ENCODE assay signal across 1 cellular context in genomic region chr10:70343712-70344111, GRCh38.
TF ChIP-seq lines count a peak whose summit lies in the region.

No MANE protein-coding gene starts in this region.

TF ChIP-seq in GM12878, 131 proteins besides CTCF, POLR2A, EP300 and RAD21 (continued from another document):
- no peak for TF ChIP-seq CUX1 (IDR thresholded peaks at IDR 0.05; ENCODE audit: insufficient replicate concordance, low read depth, low read length)
- TF ChIP-seq HDAC6 (IDR thresholded peaks at IDR 0.05; ENCODE audit: unreplicated experiment), result no peak
